Comparison of ENCODE assay signal across 2 cellular contexts in genomic region chr3:17733270-17733669, GRCh38.
TF ChIP-seq lines count a peak whose summit lies in the region.

No MANE protein-coding gene starts in this region.

TF ChIP-seq in HepG2, 621 proteins besides CTCF, POLR2A, EP300 and RAD21:
- TF ChIP-seq NR2F1 (CRISPR knock-in tag; IDR thresholded peaks at IDR 0.05) (no peak), ZBTB4 (CRISPR knock-in tag; IDR thresholded peaks at IDR 0.05; ENCODE audit: borderline replicate concordance) (no peak), ZBTB37 (CRISPR knock-in tag; IDR thresholded peaks at IDR 0.05) (no peak), KDM6A (CRISPR knock-in tag; IDR thresholded peaks at IDR 0.05; ENCODE audit: low read depth) (no peak), DRAP1 (CRISPR knock-in tag; IDR thresholded peaks at IDR 0.05) (no peak), ZNF318 (CRISPR knock-in tag; IDR thresholded peaks at IDR 0.05) (no peak)
TF ChIP-seq in HepG2: peak in this region for 0.

TF ChIP-seq in GM12878, 131 proteins besides CTCF, POLR2A, EP300 and RAD21:
- TF ChIP-seq E2F8 (IDR thresholded peaks at IDR 0.05; ENCODE audit: low read depth, partially characterized antibody) (no peak), RFX5 (IDR thresholded peaks at IDR 0.05; ENCODE audit: low read depth, low read length) (no peak), YBX1 (IDR thresholded peaks at IDR 0.05) (no peak), CHD1 (IDR thresholded peaks at IDR 0.05; ENCODE audit: low read depth, low read length) (no peak), TCF3 (IDR thresholded peaks at IDR 0.05; ENCODE audit: borderline replicate concordance, insufficient read depth, low read depth, low read length) (no peak)
TF ChIP-seq in GM12878: peak in this region for 0.
